In the genomic region with DNA sequence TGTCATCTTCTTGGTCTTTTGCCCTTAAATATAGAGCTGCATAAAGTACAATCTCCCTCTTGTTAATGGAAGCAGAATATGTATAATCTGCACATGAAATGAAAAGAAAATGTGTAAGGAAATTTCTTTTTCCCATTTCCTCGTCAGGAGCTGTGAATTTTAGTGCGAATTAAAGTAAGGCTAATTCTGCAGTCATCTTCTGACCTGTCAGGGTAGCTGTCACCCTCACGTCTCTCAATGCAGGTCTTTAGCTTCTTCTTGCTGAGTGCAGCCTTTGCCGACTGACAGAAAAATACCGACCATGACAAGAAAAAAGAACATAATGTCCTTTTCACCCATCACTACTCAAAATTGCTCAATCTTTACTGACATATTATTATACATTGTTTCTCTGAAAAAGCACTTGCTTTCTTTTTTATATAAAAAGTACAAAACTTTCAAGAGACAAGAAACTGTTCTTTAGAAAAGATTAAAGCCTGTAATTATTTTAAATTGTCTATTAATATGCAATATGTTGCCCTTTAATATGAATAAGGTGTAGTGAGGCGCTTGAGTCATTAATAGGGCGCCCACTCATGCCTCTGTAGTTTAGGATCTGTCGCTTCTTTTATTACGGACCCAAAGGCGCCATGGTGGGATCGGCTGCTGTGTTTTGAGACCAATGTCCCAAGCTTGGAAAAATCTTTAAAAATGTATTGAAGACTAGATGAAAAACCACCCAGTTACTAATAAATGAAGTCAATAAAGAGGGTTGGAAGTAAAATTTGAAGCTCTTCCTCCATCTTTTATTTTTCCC, we compare ENCODE assay signal across 24 cellular contexts.
"Had no signal": no experiment of that assay in that cellular context is flagged by ENCODE, and none has a peak within 500 bp of the region (broad histone marks: within the 10 kb centered on the region; RNA-seq: fewer than 3 reads in every experiment).

No MANE protein-coding gene starts in this region.

- H3K27me3 ChIP-seq: hepatocyte, pancreas, right atrium auricular region, right lobe of liver, tibial nerve, vagina had no signal

- H3K27ac ChIP-seq: hepatocyte, left ventricle myocardium inferior, pancreas, prostate gland, right atrium auricular region, right lobe of liver, tibial nerve, vagina had no signal

- H3K36me3 ChIP-seq: left ventricle myocardium inferior, pancreas, prostate gland, right atrium auricular region, right lobe of liver, tibial nerve, vagina had no signal

- H3K4me2 ChIP-seq: hepatocyte, smooth muscle cell had no signal

- H3K79me2 ChIP-seq: hepatocyte had no signal

- H3K4me3 ChIP-seq: hepatocyte, left ventricle myocardium inferior, lung, pancreas, prostate gland, right atrium auricular region, right lobe of liver, smooth muscle cell, tibial nerve, vagina had no signal

- H3K4me1 ChIP-seq: left ventricle myocardium inferior, pancreas, prostate gland, right atrium auricular region, right lobe of liver, tibial nerve, vagina had no signal

- H3K9me3 ChIP-seq: left ventricle myocardium inferior, pancreas, prostate gland, right atrium auricular region, right lobe of liver, tibial nerve, vagina had no signal

- DNase-seq: islet precursor cell; left ventricle myocardium inferior; mesendoderm; naive B cell; natural killer cell; nephron progenitor cell; pancreas; posterior cingulate gyrus; right lobe of liver; stimulated activated CD4-positive, alpha-beta T cell treated with anti-CD3 and anti-CD28 coated beads, Interleukin-1b, Interleukin-23, amount 100 ng/mL, for 48 hours; stimulated activated CD4-positive, alpha-beta T cell treated with anti-CD3 and anti-CD28 coated beads, Interleukin-2, amount 100 ng/mL, for 48 hours; stimulated activated CD4-positive, alpha-beta T cell treated with anti-CD3 and anti-CD28 coated beads, Interleukin-4, amount 100 ng/mL, for 4 hours; stimulated activated CD8-positive, alpha-beta memory T cell treated with anti-CD3 and anti-CD28 coated beads, Interleukin-4, amount 100 ng/mL, for 48 hours; stimulated activated naive CD4-positive, alpha-beta T cell treated with Interleukin-2 at 50 U/mL for 16 hours; stimulated activated naive CD8-positive, alpha-beta T cell treated with anti-CD3 and anti-CD28 coated beads, Interleukin-15, amount 100 ng/mL, for 72 hours; substantia nigra had no signal

- H2AFZ ChIP-seq: hepatocyte had no signal

- ATAC-seq: natural killer cell; pancreas; right lobe of liver; stimulated activated memory B cell treated with anti-CD40 and anti-IgM and Interleukin-4, amounts not matched to agents 10 μg/mL and 1 μg/mL and 100 μg/mL, for 72 hours; stimulated activated naive CD8-positive, alpha-beta T cell treated with anti-CD3 and anti-CD28 coated beads, Interleukin-15, amount 100 ng/mL, for 72 hours had no signal
